Comparison of ENCODE assay signal across 9 cellular contexts in genomic region chr15:74867562-74868458, GRCh38. TPM values are rescaled to one million over a fixed set of nuclear protein-coding genes. Genes with fewer than 3 reads are reported as not detected.
A peak's percentile ranks its signal among the peaks of the same experiment; 100 is the strongest.
DNase-seq lines count a peak whose midpoint lies in the region; ATAC-seq, FAIRE-seq and TF ChIP-seq lines count a peak whose summit lies in the region.
"Had no signal": no experiment of that assay in that cellular context is flagged by ENCODE, and none has a peak within 500 bp of the region (broad histone marks: within the 10 kb centered on the region; RNA-seq: fewer than 3 reads in every experiment).

No MANE protein-coding gene starts in this region.

- peaks cover 55% of the 10 kb centered on the region for H3K36me3 Mint-ChIP-seq in activated B cell treated with CpG ODN at 0.5 μM for 24 hours (ENCODE audit: low read depth)

- FAIRE-seq in small intestine (lab: Jason Lieb, UNC) = no peak

- H3K27ac ChIP-seq in Karpas-422 (ENCODE audit: low read length) = 0 out of 2 replicates have a peak overlapping the region, but pooled peaks have one; percentile 19
- H3K27ac ChIP-seq in right atrium auricular region = peak overlapping the region; percentile 76 to 93
- peak overlapping the region; percentile 73 to 93 for H3K27ac ChIP-seq in small intestine (ENCODE audit: low read depth in 1 of 2, low read length in 1 of 2)

- ATAC-seq in activated B cell treated with CpG ODN at 0.5 μM for 24 hours (ENCODE audit: low read depth) (no peak), HG03139 (IDR thresholded peaks at IDR 0.05; ENCODE audit: unreplicated experiment) (no peak)

- peaks cover 13% of the 10 kb centered on the region; the same call in 1 of the 2 replicates for H4K20me1 ChIP-seq in Karpas-422 (ENCODE audit: insufficient read depth, low read depth, low read length)

- peaks cover 92% of the 10 kb centered on the region for H3K79me2 ChIP-seq in Karpas-422 (ENCODE audit: low read length)

- H3K27me3 Mint-ChIP-seq in activated B cell treated with CpG ODN at 0.5 μM for 24 hours = no peaks in the 10 kb centered on the region

- TF ChIP-seq CTCF in activated B cell treated with CpG ODN at 0.5 μM for 24 hours (IDR thresholded peaks at IDR 0.05) (no peak), right atrium auricular region (IDR thresholded peaks at IDR 0.05) (no peak)

- H3K36me3 ChIP-seq in Karpas-422 (ENCODE audit: insufficient read depth, low read length) = peaks cover 24% of the 10 kb centered on the region
- H3K36me3 ChIP-seq in right atrium auricular region = no peaks in the 10 kb centered on the region
- H3K36me3 ChIP-seq in small intestine (ENCODE audit: control insufficient read depth in 2 of 2, insufficient read depth in 2 of 2, low read length in 2 of 2) = no peaks in the 10 kb centered on the region

- H3K4me3 ChIP-seq in Karpas-422 (ENCODE audit: low read length) = no peak overlapping the region
- no peak overlapping the region for H3K4me3 ChIP-seq in right atrium auricular region
- H3K4me3 ChIP-seq in small intestine (ENCODE audit: low read depth in 1 of 2, low read length in 2 of 2) = no peak overlapping the region

- no peak for DNase-seq in Karpas-422
- DNase-seq in activated B cell treated with CpG ODN at 0.5 μM for 24 hours = no peak
- peak; percentile 66 for DNase-seq in right atrium auricular region (ENCODE audit: low spot score)
- peak; percentile 94 for DNase-seq in small intestine
- DNase-seq in COLO829 (ENCODE audit: low spot score) = no peak
- no peak for DNase-seq in NCI-H774 (lab: John Stamatoyannopoulos, UW)
- no peak for DNase-seq in NK-92 treated with Interleukin-12 subunit alpha and Interleukin-12 subunit beta, amount 100 ng/mL, for 24 hours (lab: John Stamatoyannopoulos, UW)
- DNase-seq: NCI-H82 had no signal

- H3K4me3 Mint-ChIP-seq in activated B cell treated with CpG ODN at 0.5 μM for 24 hours = peak overlapping the region; percentile 12

- H3K9me3 Mint-ChIP-seq in activated B cell treated with CpG ODN at 0.5 μM for 24 hours = no peaks in the 10 kb centered on the region

- H3K9me2 ChIP-seq in Karpas-422 (replicated peaks; ENCODE audit: insufficient read depth, low read length) = no peaks in the 10 kb centered on the region

- no peak overlapping the region for H3K9ac ChIP-seq in Karpas-422 (ENCODE audit: low read length)

- CTCF ChIA-PET in activated B cell treated with CpG ODN at 0.5 μM for 24 hours (lab: Charles Lee) = interaction anchor here (1.9 kb wide), 1 partner anchor 34 kb away, joined by 8 read pairs; no protein-coding TSS in a partner anchor

- H3K9me3 ChIP-seq in Karpas-422 (ENCODE audit: low read length) = no peaks in the 10 kb centered on the region
- H3K9me3 ChIP-seq in right atrium auricular region = no peaks in the 10 kb centered on the region
- H3K9me3 ChIP-seq in small intestine (ENCODE audit: control insufficient read depth, low read depth) = no peaks in the 10 kb centered on the region

- H3K4me1 ChIP-seq in Karpas-422 (ENCODE audit: low read length) (peaks cover 39% of the 10 kb centered on the region), right atrium auricular region (peaks cover 0 to 94% of the 10 kb centered on the region in 2 donors), small intestine (ENCODE audit: control insufficient read depth in 2 of 2, insufficient read depth in 1 of 2, low read depth in 1 of 2, low read length in 1 of 2) (peaks cover 14 to 20% of the 10 kb centered on the region in 2 donors)

- intact Hi-C loops in activated B cell treated with CpG ODN at 0.5 μM for 24 hours (cut with micrococcal nuclease) = no loop called here

- no peak overlapping the region for H3K4me2 ChIP-seq in Karpas-422 (ENCODE audit: low read depth, low read length, poor library complexity, severe bottlenecking)

- peak overlapping the region; percentile 60 for H3K27ac Mint-ChIP-seq in activated B cell treated with CpG ODN at 0.5 μM for 24 hours

- H2AFZ ChIP-seq in Karpas-422 (ENCODE audit: low read length) = no peak overlapping the region

- WGBS in small intestine, 3 donors = 9 to 36% (median 25%) methylated on average over 7 of the region's 7 CpGs

- H3K4me1 Mint-ChIP-seq in activated B cell treated with CpG ODN at 0.5 μM for 24 hours = peaks cover 84% of the 10 kb centered on the region

- no peaks in the 10 kb centered on the region for H3K27me3 ChIP-seq in Karpas-422 (ENCODE audit: low read length)
- H3K27me3 ChIP-seq in right atrium auricular region = no peaks in the 10 kb centered on the region
- no peaks in the 10 kb centered on the region for H3K27me3 ChIP-seq in small intestine (ENCODE audit: control insufficient read depth in 2 of 2, insufficient read depth in 2 of 2, low read length in 2 of 2)

- POLR2A ChIA-PET in activated B cell treated with CpG ODN at 0.5 μM for 24 hours (lab: Charles Lee) = interaction anchor here (3.2 to 3.8 kb wide), 2 partner anchors 10 to 38 kb away, joined by 17 to 35 read pairs; partner anchors contain the start of gene FAM219B

RNA-seq across cellular contexts. Expression of gene SCAMP2, which starts 5.4 kb away (rescaled TPM):
- total RNA-seq in Karpas-422 (2014; rRNA removed; shearing (Covaris generic); ENCODE audit: low replicate concordance) = 37.1 and 54.9 TPM in 2 replicates
- 112 and 129 TPM in 2 replicates for total RNA-seq in activated B cell treated with CpG ODN at 0.5 μM for 24 hours
- total RNA-seq in right atrium auricular region = 10 to 100 TPM; 72.3 to 80.9 TPM
- 10 to 100 TPM; 52.3 to 92.3 (median 59.2) TPM for polyA plus RNA-seq in small intestine

RNA-seq across cellular contexts. Expression of gene MPI, which starts 22.0 kb away (rescaled TPM):
- total RNA-seq in Karpas-422 (2014; rRNA removed; shearing (Covaris generic); ENCODE audit: low replicate concordance) = 73.7 and 78.8 TPM in 2 replicates
- total RNA-seq in activated B cell treated with CpG ODN at 0.5 μM for 24 hours (33.1 and 40.2 TPM in 2 replicates), right atrium auricular region (100 to 1,000 TPM in 1 of 2 donors, 10 to 100 TPM in 1; 59.3 to 131 TPM)
- 10 to 100 TPM; 41.1 to 88.3 (median 60.5) TPM for polyA plus RNA-seq in small intestine

RNA-seq across cellular contexts. Expression of gene ULK3, which starts 24.9 kb away (rescaled TPM):
- 87.3 and 89.6 TPM in 2 replicates for total RNA-seq in Karpas-422 (2014; rRNA removed; shearing (Covaris generic); ENCODE audit: low replicate concordance)
- 43.6 and 52.1 TPM in 2 replicates for total RNA-seq in activated B cell treated with CpG ODN at 0.5 μM for 24 hours
- 10 to 100 TPM; 38.1 to 42.9 TPM for total RNA-seq in right atrium auricular region
- 100 to 1,000 TPM in 1 of 3 donors, 10 to 100 TPM in 2; 38.2 to 111 (median 71.1) TPM for polyA plus RNA-seq in small intestine

RNA-seq across cellular contexts. Expression of gene FAM219B, which starts 38.8 kb away (rescaled TPM):
- 58.8 and 69.5 TPM in 2 replicates for total RNA-seq in Karpas-422 (2014; rRNA removed; shearing (Covaris generic); ENCODE audit: low replicate concordance)
- total RNA-seq in activated B cell treated with CpG ODN at 0.5 μM for 24 hours = 76.0 and 90.4 TPM in 2 replicates
- total RNA-seq in right atrium auricular region = 10 to 100 TPM; 46.9 to 53.3 TPM
- 10 to 100 TPM; 12.7 to 25.9 (median 17.3) TPM for polyA plus RNA-seq in small intestine

RNA-seq across cellular contexts. Expression of gene CPLX3, which starts 41.4 kb away (rescaled TPM):
- total RNA-seq in Karpas-422 (2014; rRNA removed; shearing (Covaris generic); ENCODE audit: low replicate concordance) = 5.2 and 7.3 TPM in 2 replicates
- 0.20 and 0.22 TPM in 2 replicates for total RNA-seq in activated B cell treated with CpG ODN at 0.5 μM for 24 hours
- 10 to 100 TPM in 1 of 2 donors, 1 to 10 TPM in 1; 1.1 to 10.8 TPM for total RNA-seq in right atrium auricular region
- polyA plus RNA-seq in small intestine = 1 to 10 TPM in 1 of 3 donors, not detected in 2; 1.1 TPM

Comparison
In these comparisons a context has a peak if more than half of its experiments do, and no peak if none do; other contexts are left out.
1. DNase-seq: peak in right atrium auricular region (single experiment) and small intestine (single experiment); none in Karpas-422 (single experiment), activated B cell treated with CpG ODN at 0.5 μM for 24 hours (single experiment), COLO829 (single experiment), NCI-H774 (single experiment) and NK-92 treated with Interleukin-12 subunit alpha and Interleukin-12 subunit beta, amount 100 ng/mL, for 24 hours (single experiment).
2. H3K27ac ChIP-seq: peak in every context shown above with its lines; median percentile 84 in right atrium auricular region; 83 in small intestine; 19 in Karpas-422.